Comparison of ENCODE assay signal across 8 cellular contexts in genomic region chr10:70540089-70540788, GRCh38.
DNase-seq lines count a peak whose midpoint lies in the region; FAIRE-seq and TF ChIP-seq lines count a peak whose summit lies in the region.

No MANE protein-coding gene starts in this region.

- POLR2A ChIA-PET in SK-N-SH (lab: Yijun Ruan, JAX) (no interaction called here), endothelial cell of umbilical vein (lab: Charles Lee) (no interaction called here)

- no peaks in the 10 kb centered on the region for H3F3A ChIP-seq in SK-N-SH (replicated peaks; ENCODE audit: insufficient read depth)

- H3K4me1 ChIP-seq in SK-N-SH (ENCODE audit: control insufficient read depth in 1 of 2, insufficient read depth in 2 of 2, low read depth in 1 of 2, low read length in 1 of 2) (no peaks in the 10 kb centered on the region), endothelial cell of umbilical vein (ENCODE audit: control insufficient read depth, extremely low read depth, insufficient read depth, low read length) (no peaks in the 10 kb centered on the region), ovary (ENCODE audit: insufficient read depth) (no peaks in the 10 kb centered on the region)

- no peaks in the 10 kb centered on the region for H4K20me1 ChIP-seq in SK-N-SH (ENCODE audit: insufficient read depth)
- H4K20me1 ChIP-seq in endothelial cell of umbilical vein (replicated peaks; ENCODE audit: control insufficient read depth, extremely low read depth, insufficient read depth, low read length), result no peaks in the 10 kb centered on the region

- H2AFZ ChIP-seq in SK-N-SH (ENCODE audit: low read depth) (no peak overlapping the region), endothelial cell of umbilical vein (ENCODE audit: low read depth, low read length) (no peak overlapping the region)

- TF ChIP-seq POLR2A in GM12892 (IDR thresholded peaks at IDR 0.05; ENCODE audit: low read depth, low read length), result no peak
- no peak for TF ChIP-seq POLR2A in endothelial cell of umbilical vein (IDR thresholded peaks at IDR 0.05; ENCODE audit: low read depth, low read length)
- TF ChIP-seq POLR2A in ovary (IDR thresholded peaks at IDR 0.05), result no peak

- dilution Hi-C loops in endothelial cell of umbilical vein (cut with MboI; ENCODE audit: extremely low pct_ligation_motif_present, low sequenced_read_pairs), result no loop called here

- TF ChIP-seq EP300 in SK-N-SH (IDR thresholded peaks at IDR 0.05; ENCODE audit: borderline replicate concordance in 1 of 2, low read depth in 1 of 2, low read length in 1 of 2) (no peak), ovary (IDR thresholded peaks at IDR 0.05) (no peak)

- BruUV-seq in endothelial cell of umbilical vein (replicated peaks; lab: Mats Ljungman, UMichigan), result no TSS peak

- no peaks in the 10 kb centered on the region for H3K9me2 ChIP-seq in SK-N-SH

- no peak overlapping the region; a peak in 1 of 4 replicates for H3K4me3 ChIP-seq in SK-N-SH (ENCODE audit: low read depth in 2 of 2, low read length in 1 of 2)
- no peak overlapping the region for H3K4me3 ChIP-seq in endothelial cell of umbilical vein (replicated peaks in 1 of 3; ENCODE audit: insufficient read depth in 1 of 3, low read depth in 1 of 3, low read length in 3 of 3)
- H3K4me3 ChIP-seq in ovary, result no peak overlapping the region

- FAIRE-seq in GM12892 (lab: Jason Lieb, UNC) (peak; percentile 67), endothelial cell of umbilical vein (lab: Jason Lieb, UNC) (no peak)

- TF ChIP-seq RAD21 in SK-N-SH (IDR thresholded peaks at IDR 0.05; ENCODE audit: low read length), result peak; percentile 81

- CTCF ChIA-PET in SK-N-SH (lab: Yijun Ruan, JAX), result interaction anchor here (0.8 to 12.2 kb wide), 15 partner anchors 9 to 341 kb away, joined by 3 to 190 read pairs (median 4); no protein-coding TSS in a partner anchor
- CTCF ChIA-PET in endothelial cell of umbilical vein (lab: Charles Lee), result interaction anchor here (0.8 to 12.4 kb wide), 5 partner anchors 9 to 319 kb away, joined by 3 to 196 read pairs (median 4); no protein-coding TSS in a partner anchor

- intact Hi-C loops in endothelial cell of umbilical vein (cut with micrococcal nuclease) (loop anchor here (1.0 kb wide), 2 partner anchors 79 to 161 kb away; no protein-coding TSS in a partner anchor), ovary (cut with DNase I) (no loop called here)

- no peak overlapping the region for H3K27ac ChIP-seq in SK-N-SH (ENCODE audit: low read depth in 2 of 2, low read length in 1 of 2)
- no peak overlapping the region for H3K27ac ChIP-seq in endothelial cell of umbilical vein (ENCODE audit: insufficient read depth, low read depth, low read length)
- no peak overlapping the region for H3K27ac ChIP-seq in ovary

- 0 out of 2 replicates have a peak, but pooled peaks cover 11% of the 10 kb centered on the region for H3K27me3 ChIP-seq in SK-N-SH (ENCODE audit: insufficient read depth)
- H3K27me3 ChIP-seq in endothelial cell of umbilical vein (ENCODE audit: control insufficient read depth in 2 of 2, insufficient read depth in 2 of 2, low read length in 2 of 2), result no peaks in the 10 kb centered on the region
- H3K27me3 ChIP-seq in ovary, result no peaks in the 10 kb centered on the region

- H3K9me1 ChIP-seq in endothelial cell of umbilical vein (replicated peaks; ENCODE audit: control insufficient read depth, extremely low read depth, insufficient read depth, low read length), result no peaks in the 10 kb centered on the region

- no peak overlapping the region for H3K4me2 ChIP-seq in SK-N-SH
- no peak overlapping the region for H3K4me2 ChIP-seq in endothelial cell of umbilical vein (ENCODE audit: insufficient read depth, low read length)

- TF ChIP-seq CTCF in SK-N-SH (IDR thresholded peaks at IDR 0.05), result peak; percentile 72
- peak; percentile 78 to 84 for TF ChIP-seq CTCF in endothelial cell of umbilical vein (IDR thresholded peaks at IDR 0.05; ENCODE audit: extremely low read depth in 1 of 2, insufficient read depth in 1 of 2, low read depth in 1 of 2, low read length in 2 of 2)
- TF ChIP-seq CTCF in ovary (IDR thresholded peaks at IDR 0.05), result peak in 2 of 3 donors; percentile 51 to 57

- H3K9ac ChIP-seq in SK-N-SH (no peak overlapping the region), endothelial cell of umbilical vein (replicated peaks; ENCODE audit: extremely low read depth, insufficient read depth, low read length) (no peak overlapping the region)

- H3K9me3 ChIP-seq in SK-N-SH, result no peaks in the 10 kb centered on the region
- H3K9me3 ChIP-seq in endothelial cell of umbilical vein (replicated peaks; ENCODE audit: control insufficient read depth, insufficient read depth, low read length), result no peaks in the 10 kb centered on the region
- H3K9me3 ChIP-seq in ovary, result no peaks in the 10 kb centered on the region

- 61% methylated on average over 12 of the region's 17 CpGs for WGBS in SK-N-SH (ENCODE audit: low lambda C conversion rate)
- 65 to 74% (median 72%) methylated on average over 17 of the region's 17 CpGs for WGBS in ovary, 3 donors

- H3K36me3 ChIP-seq in SK-N-SH (replicated peaks in 1 of 2; ENCODE audit: control insufficient read depth in 1 of 2, insufficient read depth in 2 of 2, low read length in 1 of 2) (no peaks in the 10 kb centered on the region), endothelial cell of umbilical vein (ENCODE audit: control insufficient read depth in 2 of 2, extremely low read depth in 1 of 2, insufficient read depth in 2 of 2, low read length in 2 of 2) (peaks cover 3 to 4% of the 10 kb centered on the region in 2 experiments), ovary (no peaks in the 10 kb centered on the region)

- DNase-seq in GM12892 (ENCODE audit: insufficient read length) (peak; percentile 73), SK-N-SH (peak; percentile 87), endothelial cell of umbilical vein (ENCODE audit: low read depth, low spot score) (peak; percentile 24), ovary (peak in 1 of 5 donors; percentile 53), kidney glomerular epithelial cell (lab: John Stamatoyannopoulos, UW) (no peak), DMS114 treated with DMSO at 0.1 percent for 48 hours (lab: John Stamatoyannopoulos, UW; ENCODE audit: unreplicated experiment) (no peak), DMS153 (lab: John Stamatoyannopoulos, UW) (no peak)
- DNase-seq in effector CD8-positive, alpha-beta T cell (lab: John Stamatoyannopoulos, UW), result no peak

- H3K79me2 ChIP-seq in SK-N-SH (ENCODE audit: insufficient read depth), result no peaks in the 10 kb centered on the region
- H3K79me2 ChIP-seq in endothelial cell of umbilical vein (ENCODE audit: control insufficient read depth, insufficient read depth, low read length), result no peaks in the 10 kb centered on the region

TF ChIP-seq in SK-N-SH, 30 proteins besides CTCF, POLR2A, EP300 and RAD21 (continues in another document):
- TF ChIP-seq SMC3 (IDR thresholded peaks at IDR 0.05; ENCODE audit: low read depth, low read length) (peak; percentile 91), FOSL2 (IDR thresholded peaks at IDR 0.05; ENCODE audit: borderline replicate concordance, low read depth) (no peak)

TF ChIP-seq in endothelial cell of umbilical vein, 7 proteins besides CTCF, POLR2A, EP300 and RAD21:
- no peak for TF ChIP-seq JUN (IDR thresholded peaks at IDR 0.05; ENCODE audit: borderline replicate concordance, insufficient read depth, insufficient read length, low read depth)
- no peak for TF ChIP-seq MYC (IDR thresholded peaks at IDR 0.05; ENCODE audit: low read depth, low read length)
- TF ChIP-seq EZH2 (IDR thresholded peaks at IDR 0.05; ENCODE audit: borderline replicate concordance, low read depth, low read length, severe bottlenecking), result no peak
- TF ChIP-seq POLR2AphosphoS5 (IDR thresholded peaks at IDR 0.05; ENCODE audit: insufficient read depth, low read depth, low read length), result no peak
- no peak for TF ChIP-seq MAX (IDR thresholded peaks at IDR 0.05; ENCODE audit: insufficient read depth, insufficient read length)
- no peak for TF ChIP-seq GATA2 (IDR thresholded peaks at IDR 0.05; ENCODE audit: insufficient read depth, insufficient read length, low read depth, low read length)
- TF ChIP-seq FOS (IDR thresholded peaks at IDR 0.05; ENCODE audit: borderline replicate concordance, insufficient read depth, low read length), result no peak

Comparison
In these comparisons a context has a peak if more than half of its experiments do, and no peak if none do; other contexts are left out.
1. DNase-seq: peak in GM12892 (single experiment), SK-N-SH (single experiment) and endothelial cell of umbilical vein (single experiment); none in kidney glomerular epithelial cell (single experiment), DMS114 treated with DMSO at 0.1 percent for 48 hours (single experiment), DMS153 (single experiment) and effector CD8-positive, alpha-beta T cell (single experiment).
2. Peak in every context shown above with its lines, with median percentiles within 50 percentile points of each other: CTCF ChIP-seq.